In genomic region chr16:85652431-85653221, GRCh38 we compare ENCODE assay signal across 8 cellular contexts. TPM values are rescaled to one million over a fixed set of nuclear protein-coding genes. Genes with fewer than 3 reads are reported as not detected.
DNase-seq lines count a peak whose midpoint lies in the region; ATAC-seq and TF ChIP-seq lines count a peak whose summit lies in the region.

No MANE protein-coding gene starts in this region.

- no peak overlapping the region for H3K4me3 ChIP-seq in Peyer's patch
- no peak overlapping the region for H3K4me3 ChIP-seq in endodermal cell (ENCODE audit: low read length)

- no peak for TF ChIP-seq POLR2A in Peyer's patch (IDR thresholded peaks at IDR 0.05)

- no peak overlapping the region for H3K27ac Mint-ChIP-seq in activated naive CD4-positive, alpha-beta T cell treated with anti-CD3 and anti-CD28 coated beads for 36 hours
- H3K27ac Mint-ChIP-seq in endodermal cell (peak overlapping the region; percentile 79), natural killer cell (peak overlapping the region; percentile 75 to 81)

- H3K27ac ChIP-seq in Peyer's patch = peak overlapping the region in 3 of 4 donors; percentile 26 to 80 (median 63)
- peak overlapping the region; percentile 95 for H3K27ac ChIP-seq in endodermal cell (ENCODE audit: low read depth, low read length)

- peaks cover 0 to 65% (median 0%) of the 10 kb centered on the region in 3 donors for H3K36me3 ChIP-seq in Peyer's patch
- H3K36me3 ChIP-seq in endodermal cell (ENCODE audit: control insufficient read depth, insufficient read depth, low read length) = peaks cover 54% of the 10 kb centered on the region

- H3K4me1 ChIP-seq in Peyer's patch (peaks cover 0 to 30% (median 0%) of the 10 kb centered on the region in 4 donors), endodermal cell (ENCODE audit: control insufficient read depth, insufficient read depth, low read length) (no peaks in the 10 kb centered on the region)

- H3K9me3 ChIP-seq in Peyer's patch = no peaks in the 10 kb centered on the region
- no peaks in the 10 kb centered on the region for H3K9me3 ChIP-seq in endodermal cell (ENCODE audit: control insufficient read depth, low read length)

- CTCF ChIA-PET in activated naive CD4-positive, alpha-beta T cell treated with anti-CD3 and anti-CD28 coated beads for 36 hours (lab: Charles Lee) = no interaction called here

- H3K4me1 Mint-ChIP-seq in activated naive CD4-positive, alpha-beta T cell treated with anti-CD3 and anti-CD28 coated beads for 36 hours (ENCODE audit: low read depth) = no peaks in the 10 kb centered on the region
- peaks cover 5% of the 10 kb centered on the region for H3K4me1 Mint-ChIP-seq in endodermal cell
- H3K4me1 Mint-ChIP-seq in natural killer cell = peaks cover 6 to 17% of the 10 kb centered on the region in 2 donors

- no peaks in the 10 kb centered on the region for H3K27me3 Mint-ChIP-seq in activated naive CD4-positive, alpha-beta T cell treated with anti-CD3 and anti-CD28 coated beads for 36 hours (ENCODE audit: low read depth)
- H3K27me3 Mint-ChIP-seq in endodermal cell (ENCODE audit: insufficient read depth) (no peaks in the 10 kb centered on the region), natural killer cell (ENCODE audit: low read depth in 2 of 2) (no peaks in the 10 kb centered on the region)

- TF ChIP-seq CTCF in Peyer's patch (IDR thresholded peaks at IDR 0.05) (no peak), endodermal cell (conservative IDR thresholded peaks at IDR 0.05) (no peak), natural killer cell (IDR thresholded peaks at IDR 0.05) (no peak)

- ATAC-seq in natural killer cell = peak; percentile 57 to 87 (median 64)
- ATAC-seq in HG02623 (IDR thresholded peaks at IDR 0.05; ENCODE audit: unreplicated experiment) = no peak
- no peak for ATAC-seq in HG02938 (IDR thresholded peaks at IDR 0.05; ENCODE audit: unreplicated experiment)

- H3K36me3 Mint-ChIP-seq in activated naive CD4-positive, alpha-beta T cell treated with anti-CD3 and anti-CD28 coated beads for 36 hours (ENCODE audit: low read depth) = peaks cover 2% of the 10 kb centered on the region
- H3K36me3 Mint-ChIP-seq in endodermal cell (ENCODE audit: low read depth) = peaks cover 51% of the 10 kb centered on the region
- H3K36me3 Mint-ChIP-seq in natural killer cell = no peaks in the 10 kb centered on the region

- H3K27me3 ChIP-seq in Peyer's patch (no peaks in the 10 kb centered on the region), endodermal cell (ENCODE audit: control insufficient read depth, insufficient read depth, low read length, poor library complexity, severe bottlenecking) (no peaks in the 10 kb centered on the region)

- 76 to 83% methylated on average over 27 to 33 of the region's 35 CpGs for WGBS in endodermal cell (ENCODE audit: insufficient coverage in 1 of 2, insufficient read length in 1 of 2), 2 experiments

- no peaks in the 10 kb centered on the region for H3K9me3 Mint-ChIP-seq in activated naive CD4-positive, alpha-beta T cell treated with anti-CD3 and anti-CD28 coated beads for 36 hours
- H3K9me3 Mint-ChIP-seq in endodermal cell = no peaks in the 10 kb centered on the region
- H3K9me3 Mint-ChIP-seq in natural killer cell = no peaks in the 10 kb centered on the region

- peak; percentile 14 for DNase-seq in activated naive CD4-positive, alpha-beta T cell treated with anti-CD3 and anti-CD28 coated beads for 36 hours
- DNase-seq in activated naive CD4-positive, alpha-beta T cell (lab: John Stamatoyannopoulos, UW) = no peak
- DNase-seq in Peyer's patch = peak in 1 of 3 donors; percentile 64
- DNase-seq in endodermal cell = peak; percentile 70
- no peak for DNase-seq in natural killer cell
- DNase-seq in stimulated activated CD4-positive, alpha-beta T cell treated with anti-CD3 and anti-CD28 coated beads, Interleukin-12 subunit alpha, Interleukin-12 subunit beta, amount 100 ng/mL, for 4 hours = no peak

- no peak overlapping the region for H3K9ac ChIP-seq in endodermal cell (ENCODE audit: extremely low read depth, low read length, poor library complexity, severe bottlenecking)

- intact Hi-C loops in activated naive CD4-positive, alpha-beta T cell treated with anti-CD3 and anti-CD28 coated beads for 36 hours (cut with micrococcal nuclease) = loop anchor here (1.0 kb wide), 1 partner anchor 10 kb away; no protein-coding TSS in a partner anchor
- intact Hi-C loops in natural killer cell (cut with micrococcal nuclease) = loop anchor here (10.0 kb wide), 1 partner anchor 62 kb away; no protein-coding TSS in a partner anchor

- H3K4me3 Mint-ChIP-seq in activated naive CD4-positive, alpha-beta T cell treated with anti-CD3 and anti-CD28 coated beads for 36 hours = no peak overlapping the region
- H3K4me3 Mint-ChIP-seq in endodermal cell = no peak overlapping the region
- H3K4me3 Mint-ChIP-seq in natural killer cell = no peak overlapping the region

RNA-seq across cellular contexts. Expression of gene GINS2, which starts 36.1 kb away (rescaled TPM):
- 10 to 100 TPM; 60.7 to 66.6 TPM for total RNA-seq in activated naive CD4-positive, alpha-beta T cell treated with anti-CD3 and anti-CD28 coated beads for 36 hours
- total RNA-seq in Peyer's patch (10 to 100 TPM in 1 of 4 donors, 1 to 10 TPM in 3; 2.9 to 10.7 (median 5.2) TPM), endodermal cell (10 to 100 TPM; 32.8 to 42.3 TPM), natural killer cell (1 to 10 TPM in 1 of 3 donors, under 1 TPM in 2; 0.73 to 2.6 (median 0.89) TPM)
- polyA plus RNA-seq in endodermal cell (2013, experiment 1 of 2) = 31.2 TPM
- 30.9 TPM for polyA plus RNA-seq in endodermal cell (2013, experiment 2 of 2)

RNA-seq across cellular contexts. Expression of gene GSE1, which starts 39.5 kb away (rescaled TPM):
- total RNA-seq in activated naive CD4-positive, alpha-beta T cell treated with anti-CD3 and anti-CD28 coated beads for 36 hours = 10 to 100 TPM in 1 of 2 experiments, 1 to 10 TPM in 1; 8.6 to 10.1 TPM
- total RNA-seq in Peyer's patch = 100 to 1,000 TPM in 3 of 4 donors, 10 to 100 TPM in 1; 79.7 to 196 (median 143) TPM
- 100 to 1,000 TPM; 108 to 128 TPM for total RNA-seq in endodermal cell
- 55.0 TPM for polyA plus RNA-seq in endodermal cell (2013, experiment 1 of 2)
- 54.2 TPM for polyA plus RNA-seq in endodermal cell (2013, experiment 2 of 2)
- total RNA-seq in natural killer cell = 100 to 1,000 TPM; 232 to 277 (median 233) TPM

Comparison
In these comparisons a context has a peak if more than half of its experiments do, and no peak if none do; other contexts are left out.
1. DNase-seq: peak in activated naive CD4-positive, alpha-beta T cell treated with anti-CD3 and anti-CD28 coated beads for 36 hours (single experiment) and endodermal cell (single experiment); none in activated naive CD4-positive, alpha-beta T cell (0 of 4), natural killer cell (single experiment) and stimulated activated CD4-positive, alpha-beta T cell treated with anti-CD3 and anti-CD28 coated beads, Interleukin-12 subunit alpha, Interleukin-12 subunit beta, amount 100 ng/mL, for 4 hours (single experiment).
2. ATAC-seq: peak in natural killer cell (3 of 3); none in HG02623 (single experiment) and HG02938 (single experiment).
3. RNA of gene GSE1, which starts 39.5 kb away (total RNA-seq): 232 to 277 TPM in natural killer cell, 79.7 to 196 TPM in Peyer's patch and 108 to 128 TPM in endodermal cell; 8.6 to 10.1 TPM in activated naive CD4-positive, alpha-beta T cell treated with anti-CD3 and anti-CD28 coated beads for 36 hours; every median in the first group is over 4 times any median in the second.